Comparison of ENCODE assay signal across 8 cellular contexts in genomic region chr6:137873273-137873762, GRCh38.
DNase-seq lines count a peak whose midpoint lies in the region; ATAC-seq, FAIRE-seq and TF ChIP-seq lines count a peak whose summit lies in the region.

No MANE protein-coding gene starts in this region.

- peaks cover 24% of the 10 kb centered on the region for H3K36me3 Mint-ChIP-seq in memory B cell

- in situ Hi-C loops in astrocyte of the spinal cord (cut with HindIII; ENCODE audit: low sequenced_read_pairs) = no loop called here

- no peaks in the 10 kb centered on the region for H3K27me3 Mint-ChIP-seq in memory B cell

- H3K27ac Mint-ChIP-seq in memory B cell = peak overlapping the region; percentile 97

- peak overlapping the region; percentile 48 for H3K4me3 Mint-ChIP-seq in memory B cell

- DNase-seq in GF-D8 (lab: John Stamatoyannopoulos, UW) (peak; percentile 67), HFF-Myc (ENCODE audit: extremely low read depth, low read depth) (peak; percentile 50), RCC 7860 (ENCODE audit: low spot score) (peak; percentile 78), astrocyte of the spinal cord (ENCODE audit: low read depth, low spot score) (peak; percentile 86), memory B cell (ENCODE audit: low spot score in 2 of 2) (peak in 1 of 2 donors; percentile 67), NCI-H1105 treated with DMSO at 0.1 percent for 48 hours (lab: John Stamatoyannopoulos, UW) (no peak)
- peak; percentile 84 for DNase-seq in stimulated activated naive CD8-positive, alpha-beta T cell treated with anti-CD3 and anti-CD28 coated beads, Interleukin-15, Interleukin-2, amounts not matched to agents 100 U/mL and 50 U/mL, for 24 hours

- FAIRE-seq in RCC 7860 (lab: Jason Lieb, UNC) = peak; percentile 76

- H3K4me3 ChIP-seq in HFF-Myc (replicated peaks; ENCODE audit: low read depth, low read length) (no peak overlapping the region), astrocyte of the spinal cord (ENCODE audit: low read depth, low read length) (no peak overlapping the region)

- H3K4me1 Mint-ChIP-seq in memory B cell = peaks cover 44% of the 10 kb centered on the region

- ATAC-seq in memory B cell (ENCODE audit: low read depth) (peak; percentile 81), GM21526 (IDR thresholded peaks at IDR 0.05; ENCODE audit: low FRiP score, unreplicated experiment) (no peak)
- ATAC-seq in stimulated activated naive CD8-positive, alpha-beta T cell treated with anti-CD3 and anti-CD28 coated beads, Interleukin-15, Interleukin-2, amounts not matched to agents 100 U/mL and 50 U/mL, for 24 hours = peak; percentile 70

- no peaks in the 10 kb centered on the region for H3K9me3 Mint-ChIP-seq in memory B cell

- TF ChIP-seq CTCF in HFF-Myc (IDR thresholded peaks at IDR 0.05; ENCODE audit: low read depth, low read length, missing control alignments) (no peak), astrocyte of the spinal cord (IDR thresholded peaks at IDR 0.05; ENCODE audit: low read depth, low read length) (no peak)
